ENCODE assay signal across 31 cellular contexts in the genomic region with DNA sequence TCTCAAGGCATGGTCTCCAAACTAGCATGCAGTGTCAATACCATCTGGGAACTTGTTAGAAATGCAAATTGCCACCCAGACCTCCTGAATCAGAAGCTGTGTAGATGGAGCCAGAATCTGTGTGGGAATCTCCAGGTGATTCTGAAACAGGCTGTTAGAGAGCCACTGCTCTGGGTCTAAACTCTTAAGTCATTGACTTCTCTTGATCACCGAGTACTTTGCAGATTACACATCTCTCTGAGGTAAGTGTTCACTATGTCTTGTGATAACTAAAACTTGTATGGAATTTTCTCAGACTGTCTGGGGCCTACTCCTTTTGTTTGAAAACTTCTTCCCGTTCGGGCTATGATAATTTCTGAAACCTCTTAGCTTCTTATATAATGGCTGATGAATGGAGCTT.
"Had no signal": no experiment of that assay in that cellular context is flagged by ENCODE, and none has a peak within 500 bp of the region (broad histone marks: within the 10 kb centered on the region; RNA-seq: fewer than 3 reads in every experiment).

No MANE protein-coding gene starts in this region.

- DNase-seq: Kasumi-1, MG63, NCI-H1048, NCI-H1092 treated with DMSO at 0.1 percent for 48 hours, NCI-H1105 treated with DMSO at 0.1 percent for 48 hours, NCI-H1417, NCI-H1436, NCI-H146, NCI-H1694, NCI-H187, NCI-H1930, NCI-H2081 treated with DMSO at 0.1 percent for 48 hours, NCI-H2107, NCI-H2171, NCI-H226, NCI-H446 treated with DMSO at 0.1 percent for 48 hours, NCI-H510A, NCI-H524, NCI-H69, NCI-H748 treated with DMSO at 0.1 percent for 48 hours, NCI-H82, PC-9, SHP77, SIG-M5, SJCRH30 had no signal

- H3K4me1 ChIP-seq: SJCRH30 had no signal

- H3K27me3 ChIP-seq: MG63, SJCRH30 had no signal

- H2AFZ ChIP-seq: PC-9 had no signal

- H3K36me3 ChIP-seq: MG63, SJCRH30 had no signal

- H3K9me3 ChIP-seq: MG63, SJCRH30 had no signal

- H3K4me3 ChIP-seq: MG63, PC-9, SJCRH30, SK-N-MC had no signal

- H3K4me2 ChIP-seq: KMS-11, PC-9 had no signal

- ATAC-seq: Panc1, Right ventricle myocardium inferior, SK-N-SH treated with all-trans-retinoic acid at 6 μM for 48 hours had no signal

- H3K9ac ChIP-seq: KMS-11 had no signal

- H3K27ac ChIP-seq: KMS-11, PC-9, RWPE1, SJCRH30, SK-N-MC had no signal
